Comparison of ENCODE assay signal across 8 cellular contexts in genomic region chr9:101530076-101530711, GRCh38. TPM values are rescaled to one million over a fixed set of nuclear protein-coding genes. Genes with fewer than 3 reads are reported as not detected.
DNase-seq lines count a peak whose midpoint lies in the region; ATAC-seq and TF ChIP-seq lines count a peak whose summit lies in the region.

No MANE protein-coding gene starts in this region.

- peaks cover under 1% of the 10 kb centered on the region for H3K36me3 ChIP-seq in WERI-Rb-1

- no peaks in the 10 kb centered on the region for H3K27me3 ChIP-seq in WERI-Rb-1 (ENCODE audit: insufficient read depth, low read depth, severe bottlenecking)

- H3K4me3 ChIP-seq in AG09309 (ENCODE audit: control insufficient read depth, low read depth, low read length) (no peak overlapping the region), WERI-Rb-1 (ENCODE audit: low read depth, low read length) (no peak overlapping the region), cardiac fibroblast (replicated peaks in 1 of 2; ENCODE audit: low read depth in 2 of 2, low read length in 2 of 2) (no peak overlapping the region)

- no peak overlapping the region for H3K27ac ChIP-seq in WERI-Rb-1

- peak; percentile 81 for TF ChIP-seq CTCF in AG09309 (IDR thresholded peaks at IDR 0.05; ENCODE audit: control insufficient read depth, insufficient read depth, low read depth, low read length, missing control alignments)
- peak; percentile 81 for TF ChIP-seq CTCF in WERI-Rb-1 (IDR thresholded peaks at IDR 0.05; ENCODE audit: low read depth, low read length)
- peak; percentile 81 for TF ChIP-seq CTCF in cardiac fibroblast (IDR thresholded peaks at IDR 0.05; ENCODE audit: low read depth, low read length)

- intact Hi-C loops in left colon (cut with DNase I, micrococcal nuclease), result loop anchor here in 1 of 2 donors (2.0 to 10.0 kb wide), 2 partner anchors 71 to 135 kb away; partner anchors contain the start of genes MRPL50 and ZNF189

- no peaks in the 10 kb centered on the region for H3K9me3 ChIP-seq in WERI-Rb-1 (ENCODE audit: severe bottlenecking)

- DNase-seq in AG09309 (ENCODE audit: low read depth), result peak; percentile 46
- peak; percentile 64 for DNase-seq in NCI-H2227 (lab: John Stamatoyannopoulos, UW; ENCODE audit: unreplicated experiment)
- DNase-seq in WERI-Rb-1, result peak; percentile 81
- peak; percentile 81 to 88 for DNase-seq in cardiac fibroblast (ENCODE audit: low read depth in 2 of 2)
- peak; percentile 32 to 60 for DNase-seq in left colon
- peak; percentile 39 to 61 for DNase-seq in stimulated activated CD4-positive, alpha-beta T cell treated with anti-CD3 and anti-CD28 coated beads, Interleukin-4, amount 100 ng/mL, for 48 hours (ENCODE audit: low read depth in 2 of 2)

- peak; percentile 45 for ATAC-seq in GM18873 (IDR thresholded peaks at IDR 0.05; ENCODE audit: low FRiP score, unreplicated experiment)
- peak; percentile 39 for ATAC-seq in HG03108 (IDR thresholded peaks at IDR 0.05; ENCODE audit: unreplicated experiment)
- ATAC-seq in left colon, result peak; percentile 40

RNA-seq across cellular contexts. Expression of gene RNF20, which starts 3.5 kb away (rescaled TPM):
- total RNA-seq in left colon, result 10 to 100 TPM; 31.9 to 35.0 TPM
